8 cellular contexts compared by ENCODE assay signal in genomic region chr9:34380511-34381315, GRCh38. TPM values are rescaled to one million over a fixed set of nuclear protein-coding genes. Genes with fewer than 3 reads are reported as not detected.
DNase-seq lines count a peak whose midpoint lies in the region; ATAC-seq and TF ChIP-seq lines count a peak whose summit lies in the region.

No MANE protein-coding gene starts in this region.

- no TSS peak for BruUV-seq in mammary epithelial cell (replicated peaks; lab: Mats Ljungman, UMichigan)

- H3K9me3 Mint-ChIP-seq in activated B cell treated with CpG ODN at 0.5 μM for 24 hours, result no peaks in the 10 kb centered on the region

- H3K4me3 Mint-ChIP-seq in activated B cell treated with CpG ODN at 0.5 μM for 24 hours, result peak overlapping the region; percentile 89

- WGBS in mammary epithelial cell (ENCODE audit: low coverage, missing lambda C conversion rate), result 43% methylated on average over 6 of the region's 59 CpGs

- TF ChIP-seq CTCF in activated B cell treated with CpG ODN at 0.5 μM for 24 hours (IDR thresholded peaks at IDR 0.05) (no peak), mammary epithelial cell (conservative IDR thresholded peaks at IDR 0.05 in 1 of 2, IDR thresholded peaks at IDR 0.05 in 1 of 2; ENCODE audit: extremely low read depth in 1 of 2, insufficient read depth in 1 of 2, low read depth in 1 of 2, low read length in 2 of 2) (no peak)

- peaks cover 38% of the 10 kb centered on the region for H3K4me1 Mint-ChIP-seq in activated B cell treated with CpG ODN at 0.5 μM for 24 hours

- in situ Hi-C loops in mammary epithelial cell (cut with MboI; ENCODE audit: low sequenced_read_pairs in 2 of 2), result no loop called here

- peak overlapping the region; percentile 83 to 95 (median 90) for H3K4me2 ChIP-seq in BLaER1 treated with 17β-estradiol and CSF1 and Interleukin-3, amounts not matched to agents 10 nM and 100 nM
- H3K4me2 ChIP-seq in mammary epithelial cell (ENCODE audit: insufficient read depth, low read depth, low read length), result peak overlapping the region; percentile 93

- H3K4me3 ChIP-seq in BLaER1 treated with 17β-estradiol and CSF1 and Interleukin-3, amounts not matched to agents 10 nM and 100 nM, result peak overlapping the region; percentile 51 to 70 (median 60)
- H3K4me3 ChIP-seq in mammary epithelial cell (replicated peaks in 1 of 3; ENCODE audit: insufficient read depth in 1 of 3, low read depth in 2 of 3, low read length in 3 of 3) (peak overlapping the region; percentile 34 to 52 (median 47)), skeletal muscle tissue (ENCODE audit: low read length in 3 of 3) (peak overlapping the region; percentile 75 to 87 (median 85))

- peaks cover 0 to 7% (median 0%) of the 10 kb centered on the region in 11 experiments; a peak in 2 of 22 replicates for H4K20me1 ChIP-seq in BLaER1 treated with 17β-estradiol and CSF1 and Interleukin-3, amounts not matched to agents 10 nM and 100 nM
- H4K20me1 ChIP-seq in mammary epithelial cell (ENCODE audit: insufficient read depth, low read length), result no peaks in the 10 kb centered on the region

- DNase-seq in NCI-H2107 treated with DMSO at 0.1 percent for 48 hours (lab: John Stamatoyannopoulos, UW; ENCODE audit: unreplicated experiment) (peak; percentile 13), activated B cell treated with CpG ODN at 0.5 μM for 24 hours (peak; percentile 69), mammary epithelial cell (peak; percentile 44), iPS-NIHi7 (ENCODE audit: extremely low spot score) (peak; percentile 98)

- H3K27ac Mint-ChIP-seq in activated B cell treated with CpG ODN at 0.5 μM for 24 hours, result peak overlapping the region; percentile 9

- intact Hi-C loops in activated B cell treated with CpG ODN at 0.5 μM for 24 hours (cut with micrococcal nuclease), result loop anchor here (1.0 kb wide), 2 partner anchors 78 to 143 kb away; partner anchors contain the start of genes DNAI1 and FAM219A
- intact Hi-C loops in mammary epithelial cell (cut with micrococcal nuclease), result no loop called here

- no peaks in the 10 kb centered on the region for H3K36me3 Mint-ChIP-seq in activated B cell treated with CpG ODN at 0.5 μM for 24 hours (ENCODE audit: low read depth)

- H3K9me3 ChIP-seq in BLaER1 treated with 17β-estradiol and CSF1 and Interleukin-3, amounts not matched to agents 10 nM and 100 nM (replicated peaks in 1 of 11), result no peaks in the 10 kb centered on the region
- H3K9me3 ChIP-seq in mammary epithelial cell (replicated peaks; ENCODE audit: insufficient read depth, low read length), result no peaks in the 10 kb centered on the region
- H3K9me3 ChIP-seq in skeletal muscle tissue (ENCODE audit: control insufficient read depth in 3 of 3, low read length in 3 of 3), result no peaks in the 10 kb centered on the region

- dilution Hi-C loops in mammary epithelial cell (cut with HindIII; ENCODE audit: low sequenced_read_pairs), result no loop called here

- H3K79me2 ChIP-seq in mammary epithelial cell (ENCODE audit: insufficient read depth, low read length), result peaks cover 6% of the 10 kb centered on the region

- peak; percentile 30 for ATAC-seq in GM21576 (IDR thresholded peaks at IDR 0.05; ENCODE audit: unreplicated experiment)
- ATAC-seq in activated B cell treated with CpG ODN at 0.5 μM for 24 hours (ENCODE audit: low read depth), result peak; percentile 48
- no peak for ATAC-seq in HG02763 (IDR thresholded peaks at IDR 0.05; ENCODE audit: unreplicated experiment)

- CTCF ChIA-PET in activated B cell treated with CpG ODN at 0.5 μM for 24 hours (lab: Charles Lee) (interaction anchor here (2.5 kb wide), 1 partner anchor 23 kb away, joined by 11 read pairs; no protein-coding TSS in a partner anchor), mammary epithelial cell (lab: Charles Lee; ENCODE audit: low non-redundant PET) (no interaction called here)

- peak overlapping the region in 9 of 11 experiments; percentile 28 to 67 (median 60); a peak in 16 of 22 replicates for H3K27ac ChIP-seq in BLaER1 treated with 17β-estradiol and CSF1 and Interleukin-3, amounts not matched to agents 10 nM and 100 nM
- H3K27ac ChIP-seq in mammary epithelial cell (ENCODE audit: insufficient read depth, low read depth, low read length) (no peak overlapping the region), skeletal muscle tissue (ENCODE audit: low read depth, low read length) (peak overlapping the region; percentile 18)

- peaks cover 24 to 48% (median 43%) of the 10 kb centered on the region in 10 experiments for H3K4me1 ChIP-seq in BLaER1 treated with 17β-estradiol and CSF1 and Interleukin-3, amounts not matched to agents 10 nM and 100 nM
- peaks cover 30% of the 10 kb centered on the region for H3K4me1 ChIP-seq in mammary epithelial cell (ENCODE audit: insufficient read depth, low read length)
- peaks cover 32 to 39% (median 33%) of the 10 kb centered on the region in 3 donors for H3K4me1 ChIP-seq in skeletal muscle tissue (ENCODE audit: control insufficient read depth in 3 of 3, insufficient read depth in 3 of 3, low read length in 3 of 3)

- H3K36me3 ChIP-seq in BLaER1 treated with 17β-estradiol and CSF1 and Interleukin-3, amounts not matched to agents 10 nM and 100 nM, result no peaks in the 10 kb centered on the region
- H3K36me3 ChIP-seq in mammary epithelial cell (ENCODE audit: insufficient read depth, low read length) (no peaks in the 10 kb centered on the region), skeletal muscle tissue (ENCODE audit: control insufficient read depth in 3 of 3, insufficient read depth in 3 of 3, low read length in 3 of 3) (no peaks in the 10 kb centered on the region)

- peak overlapping the region; percentile 47 to 74 (median 61); a peak in 21 of 22 replicates for H3K9ac ChIP-seq in BLaER1 treated with 17β-estradiol and CSF1 and Interleukin-3, amounts not matched to agents 10 nM and 100 nM
- H3K9ac ChIP-seq in mammary epithelial cell (ENCODE audit: insufficient read depth, low read length) (no peak overlapping the region), skeletal muscle tissue (ENCODE audit: low read depth in 1 of 3, low read length in 3 of 3) (peak overlapping the region; percentile 75 to 84 (median 83))

- POLR2A ChIA-PET in activated B cell treated with CpG ODN at 0.5 μM for 24 hours (lab: Charles Lee), result interaction anchor here (0.5 to 1.2 kb wide), 3 partner anchors 50 to 316 kb away, joined by 3 to 6 read pairs (median 4); no protein-coding TSS in a partner anchor

- peaks cover 2% of the 10 kb centered on the region for H3K27me3 Mint-ChIP-seq in activated B cell treated with CpG ODN at 0.5 μM for 24 hours

- peaks cover 0 to 7% (median 0%) of the 10 kb centered on the region in 11 experiments; a peak in 4 of 22 replicates for H3K27me3 ChIP-seq in BLaER1 treated with 17β-estradiol and CSF1 and Interleukin-3, amounts not matched to agents 10 nM and 100 nM
- H3K27me3 ChIP-seq in mammary epithelial cell (ENCODE audit: insufficient read depth, low read length) (no peaks in the 10 kb centered on the region), skeletal muscle tissue (ENCODE audit: control insufficient read depth in 3 of 3, insufficient read depth in 3 of 3, low read length in 3 of 3) (no peaks in the 10 kb centered on the region)

- peak overlapping the region; percentile 92 for H2AFZ ChIP-seq in mammary epithelial cell (ENCODE audit: low read depth, low read length)

RNA-seq across cellular contexts. Expression of gene MYORG, which starts 4.0 kb away (rescaled TPM):
- total RNA-seq in activated B cell treated with CpG ODN at 0.5 μM for 24 hours (0.24 and 0.27 TPM in 2 replicates), mammary epithelial cell (10 to 100 TPM; 23.8 to 35.0 TPM), skeletal muscle tissue (4.2 TPM)
- polyA plus RNA-seq in mammary epithelial cell, result 7.5 TPM
- 26.8 TPM for polyA minus RNA-seq in mammary epithelial cell

RNA-seq across cellular contexts. Expression of gene NUDT2, which starts 51.3 kb away (rescaled TPM):
- total RNA-seq in activated B cell treated with CpG ODN at 0.5 μM for 24 hours (19.2 and 19.7 TPM in 2 replicates), mammary epithelial cell (10 to 100 TPM; 17.8 to 22.9 TPM), skeletal muscle tissue (32.9 TPM)
- 60.3 TPM for polyA plus RNA-seq in mammary epithelial cell
- polyA minus RNA-seq in mammary epithelial cell, result 15.3 TPM

RNA-seq across cellular contexts. Expression of gene KIF24, which starts 51.6 kb away (rescaled TPM):
- 0.69 and 0.71 TPM in 2 replicates for total RNA-seq in activated B cell treated with CpG ODN at 0.5 μM for 24 hours
- total RNA-seq in mammary epithelial cell, result 1 to 10 TPM; 1.3 to 3.9 TPM
- polyA plus RNA-seq in mammary epithelial cell, result 3.4 TPM
- polyA minus RNA-seq in mammary epithelial cell, result 11.4 TPM
- total RNA-seq in skeletal muscle tissue, result 5.7 TPM

Comparison
In these comparisons a context has a peak if more than half of its experiments do, and no peak if none do; other contexts are left out.
1. DNase-seq: peak in every context shown above with its lines; median percentile 98 in iPS-NIHi7; 69 in activated B cell treated with CpG ODN at 0.5 μM for 24 hours; 44 in mammary epithelial cell; 13 in NCI-H2107 treated with DMSO at 0.1 percent for 48 hours.